8 cellular contexts compared by ENCODE assay signal in the genomic region with DNA sequence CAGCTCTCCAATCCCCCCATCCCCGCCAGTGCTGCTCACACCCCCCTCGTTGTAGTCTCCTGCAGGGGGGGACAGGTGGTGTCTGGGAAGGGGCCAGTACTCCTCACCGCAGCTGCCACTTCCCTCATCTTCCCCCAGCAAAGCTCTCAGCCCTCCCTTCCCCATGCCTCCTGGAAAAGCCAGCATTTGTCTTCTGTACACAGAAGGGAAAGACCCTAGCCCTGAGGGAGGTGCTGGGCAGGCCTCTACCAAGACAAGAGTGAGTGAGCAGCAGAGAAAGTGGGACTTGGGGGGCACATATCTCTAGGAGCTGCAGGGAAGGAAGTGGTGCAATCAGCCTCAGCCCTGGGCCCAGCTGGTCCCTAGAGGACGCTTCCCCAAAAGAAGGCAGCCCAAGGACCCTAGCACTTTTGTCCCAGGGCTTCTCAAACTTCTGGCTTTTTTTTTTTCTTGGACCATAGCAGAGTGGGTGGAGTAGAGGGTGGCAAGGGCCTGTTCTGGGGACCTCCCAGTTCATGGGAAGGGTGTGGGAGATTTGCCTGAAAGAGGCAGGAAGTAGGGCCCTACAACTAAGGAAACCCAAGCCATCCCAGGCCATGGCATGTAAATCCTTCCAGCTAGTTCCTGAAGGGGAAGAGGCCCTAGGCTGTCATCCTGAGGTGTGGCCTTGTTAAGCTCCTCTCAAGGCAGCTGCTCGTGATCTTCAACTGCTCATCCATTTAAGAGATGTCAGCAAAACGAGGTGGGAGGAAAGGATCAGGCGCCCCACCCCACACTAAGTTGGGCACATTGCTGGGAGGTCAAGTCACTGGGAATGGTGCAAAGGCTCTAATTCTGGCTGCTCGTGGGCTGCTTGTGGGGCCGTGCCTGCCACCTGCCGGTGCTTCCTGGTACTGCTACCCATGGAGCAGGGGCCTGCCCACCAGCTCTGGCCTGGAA. TPM values are rescaled to one million over a fixed set of nuclear protein-coding genes. Genes with fewer than 3 reads are reported as not detected.
DNase-seq lines count a peak whose midpoint lies in the region; ATAC-seq and TF ChIP-seq lines count a peak whose summit lies in the region.

No MANE protein-coding gene starts in this region.

- H3K27me3 ChIP-seq in thymus (ENCODE audit: control insufficient read depth, insufficient read depth): no peaks in the 10 kb centered on the region

- no peaks in the 10 kb centered on the region for H3K4me1 ChIP-seq in thymus (ENCODE audit: control insufficient read depth, insufficient read depth, low read length)

- no peaks in the 10 kb centered on the region for H3K9me3 Mint-ChIP-seq in neural crest cell

- in situ Hi-C loops in Caki2 (cut with HindIII; ENCODE audit: low pct_unique_long_range_greater_than_20kb, low sequenced_read_pairs): no loop called here

- H3K27ac Mint-ChIP-seq in neural crest cell (ENCODE audit: unreplicated experiment): no peak overlapping the region

- ATAC-seq in HG03280 (IDR thresholded peaks at IDR 0.05; ENCODE audit: unreplicated experiment) (peak; percentile 44), HG02884 (IDR thresholded peaks at IDR 0.05; ENCODE audit: unreplicated experiment) (no peak)

- DNase-seq in Caki2 (ENCODE audit: low read depth) (peak; percentile 71), RKO (ENCODE audit: low spot score) (peak; percentile 65), fibroblast of pulmonary artery (ENCODE audit: low read depth) (peak; percentile 81), neural crest cell (ENCODE audit: low read depth, low spot score) (peak; percentile 90)
- DNase-seq in activated T-helper 9 cell treated with anti-CD3 and anti-CD28 coated beads, Interleukin-2, amount 50 U/mL, for 16 hours (ENCODE audit: low read depth): peak; percentile 68

- WGBS in thymus: 14% methylated on average over 10 of the region's 10 CpGs

- H3K36me3 Mint-ChIP-seq in neural crest cell (ENCODE audit: low read depth): peaks cover 2% of the 10 kb centered on the region

- H3K27ac ChIP-seq in thymus (ENCODE audit: low read depth): peak overlapping the region; percentile 54

- no peaks in the 10 kb centered on the region for H3K9me3 ChIP-seq in thymus (ENCODE audit: control insufficient read depth)

- no peaks in the 10 kb centered on the region for H3K4me1 Mint-ChIP-seq in neural crest cell

- peaks cover 46% of the 10 kb centered on the region for H3K36me3 ChIP-seq in thymus (ENCODE audit: control insufficient read depth, insufficient read depth)

- H3K4me3 ChIP-seq in fibroblast of pulmonary artery (replicated peaks; ENCODE audit: low read depth, low read length) (no peak overlapping the region), thymus (ENCODE audit: low read length) (no peak overlapping the region)

- TF ChIP-seq CTCF in fibroblast of pulmonary artery (IDR thresholded peaks at IDR 0.05; ENCODE audit: low read length, missing control alignments) (peak; percentile 98), neural crest cell (conservative IDR thresholded peaks at IDR 0.05) (peak; percentile 96)

- H3K4me3 Mint-ChIP-seq in neural crest cell: no peak overlapping the region

- H3K27me3 Mint-ChIP-seq in neural crest cell (ENCODE audit: low read depth): no peaks in the 10 kb centered on the region

RNA-seq across cellular contexts. Expression of a gene that starts 12.6 kb away (rescaled TPM):
- 4.2 and 6.2 TPM in 2 replicates for total RNA-seq in Caki2 (2014; rRNA removed; shearing (Covaris generic); ENCODE audit: low replicate concordance)
- 3.0 and 3.6 TPM in 2 replicates for total RNA-seq in neural crest cell
- polyA plus RNA-seq in thymus: 11.7 TPM

RNA-seq across cellular contexts. Expression of a gene that starts 27.6 kb away (rescaled TPM):
- total RNA-seq in Caki2 (2014; rRNA removed; shearing (Covaris generic); ENCODE audit: low replicate concordance): 45.0 and 59.6 TPM in 2 replicates
- 77.3 and 83.4 TPM in 2 replicates for total RNA-seq in neural crest cell
- polyA plus RNA-seq in thymus: 107 TPM
